8 cellular contexts compared by ENCODE assay signal in genomic region chr4:6327220-6327917, GRCh38. TPM values are rescaled to one million over a fixed set of nuclear protein-coding genes. Genes with fewer than 3 reads are reported as not detected.
DNase-seq lines count a peak whose midpoint lies in the region; ATAC-seq and TF ChIP-seq lines count a peak whose summit lies in the region.

No MANE protein-coding gene starts in this region.

- intact Hi-C loops in right lobe of liver (cut with DNase I) = loop anchor here (5.0 kb wide), 2 partner anchors 70 to 75 kb away; no protein-coding TSS in a partner anchor

- H3K27me3 ChIP-seq in right lobe of liver = no peaks in the 10 kb centered on the region

- H3K27ac ChIP-seq in cingulate gyrus (ENCODE audit: low read depth, low read length) (peak overlapping the region; percentile 54), right lobe of liver (no peak overlapping the region)

- ATAC-seq in HG02763 (IDR thresholded peaks at IDR 0.05; ENCODE audit: unreplicated experiment) (peak; percentile 59), right lobe of liver (peak; percentile 83 to 94 (median 91)), HG03521 (IDR thresholded peaks at IDR 0.05; ENCODE audit: unreplicated experiment) (no peak)

- 20% methylated on average over 10 of the region's 21 CpGs for WGBS in right lobe of liver (ENCODE audit: insufficient coverage, low coverage, low lambda C conversion rate, missing lambda C conversion rate)

- POLR2A ChIA-PET in GM10248 (lab: Yijun Ruan, JAX) = no interaction called here

- peak; percentile 90 for DNase-seq in GM10248 (ENCODE audit: extremely low spot score)
- peak; percentile 29 for DNase-seq in NCI-H2227 treated with DMSO at 0.1 percent for 48 hours (lab: John Stamatoyannopoulos, UW)
- DNase-seq in activated CD4-positive, alpha-beta T cell treated with anti-CD3 and anti-CD28 coated beads, Interleukin-2, amount 50 U/mL, for 1 hour = peak; percentile 78
- DNase-seq in right lobe of liver = peak; percentile 85 to 87 (median 86)
- DNase-seq in stimulated activated CD4-positive, alpha-beta T cell treated with anti-CD3 and anti-CD28 coated beads, TNF-alpha, amount 100 ng/mL, for 48 hours (ENCODE audit: low read depth in 3 of 3) = peak; percentile 59 to 72 (median 66)

- CTCF ChIA-PET in GM10248 (lab: Yijun Ruan, JAX) = interaction anchor here (0.6 to 13.4 kb wide), 41 partner anchors 11 to 740 kb away, joined by 3 to 514 read pairs (median 4); partner anchors contain the start of gene JAKMIP1

- H3K4me1 ChIP-seq in right lobe of liver = no peaks in the 10 kb centered on the region

- H3K36me3 ChIP-seq in right lobe of liver = no peaks in the 10 kb centered on the region

- H3K9me3 ChIP-seq in right lobe of liver = no peaks in the 10 kb centered on the region

- H3K4me3 ChIP-seq in right lobe of liver = no peak overlapping the region

- no peak for TF ChIP-seq POLR2A in right lobe of liver (IDR thresholded peaks at IDR 0.05)

- TF ChIP-seq CTCF in GM10248 (IDR thresholded peaks at IDR 0.05; ENCODE audit: control extremely low read depth, extremely low read depth, low read depth, missing control alignments) (peak; percentile 97), right lobe of liver (IDR thresholded peaks at IDR 0.05) (peak; percentile 93 to 97 (median 96))

RNA-seq across cellular contexts. Expression of gene WFS1, which starts 57.7 kb away (rescaled TPM):
- total RNA-seq in right lobe of liver = 10 to 100 TPM; 11.3 to 19.7 (median 15.9) TPM

Comparison
In these comparisons a context has a peak if more than half of its experiments do, and no peak if none do; other contexts are left out.
1. DNase-seq: peak in every context shown above with its lines; median percentile 90 in GM10248; 86 in right lobe of liver; 78 in activated CD4-positive, alpha-beta T cell treated with anti-CD3 and anti-CD28 coated beads, Interleukin-2, amount 50 U/mL, for 1 hour; 66 in stimulated activated CD4-positive, alpha-beta T cell treated with anti-CD3 and anti-CD28 coated beads, TNF-alpha, amount 100 ng/mL, for 48 hours; 29 in NCI-H2227 treated with DMSO at 0.1 percent for 48 hours.